ENCODE assay signal across 11 cellular contexts in genomic region chr9:123058834-123059233, GRCh38. TPM values are rescaled to one million over a fixed set of nuclear protein-coding genes. Genes with fewer than 3 reads are reported as not detected.
DNase-seq lines count a peak whose midpoint lies in the region; ATAC-seq and TF ChIP-seq lines count a peak whose summit lies in the region.
"Had no signal": no experiment of that assay in that cellular context is flagged by ENCODE, and none has a peak within 500 bp of the region (broad histone marks: within the 10 kb centered on the region; RNA-seq: fewer than 3 reads in every experiment).

No MANE protein-coding gene starts in this region.

- in situ Hi-C loops in IMR-90 (cut with MboI; ENCODE audit: low sequenced_read_pairs) (no loop called here), brain microvascular endothelial cell (cut with HindIII; ENCODE audit: low pct_ligation_motif_present, low sequenced_read_pairs) (no loop called here)

- peaks cover 7% of the 10 kb centered on the region for H3K36me3 ChIP-seq in IMR-90 (ENCODE audit: control insufficient read depth, insufficient read depth, low read length)
- peaks cover 5% of the 10 kb centered on the region for H3K36me3 ChIP-seq in brain microvascular endothelial cell (replicated peaks)
- peaks cover 0 to 6% (median 0%) of the 10 kb centered on the region in 3 donors for H3K36me3 ChIP-seq in tibial nerve

- H3K56ac ChIP-seq in IMR-90 (ENCODE audit: extremely low read depth, insufficient read depth, low read length) = no peak overlapping the region

- peaks cover 2 to 21% of the 10 kb centered on the region in 2 experiments; a peak in 2 of 4 replicates for H3K79me1 ChIP-seq in IMR-90 (ENCODE audit: low read depth in 1 of 2, low read length in 2 of 2)

- peak overlapping the region; percentile 55; the same call in 1 of the 2 replicates for H3K18ac ChIP-seq in IMR-90 (ENCODE audit: low read depth, low read length)

- H2AFZ ChIP-seq in IMR-90 (replicated peaks; ENCODE audit: low read length, poor library complexity) = no peak overlapping the region

- peak; percentile 35; the same call in 1 of the 2 replicates for ATAC-seq in IMR-90 (ENCODE audit: low read depth)
- ATAC-seq in left lobe of liver = peak; percentile 40
- no peak for ATAC-seq in activated naive CD4-positive, alpha-beta T cell treated with anti-CD3 and anti-CD28 coated beads, Interleukin-2, amount 50 U/mL, for 72 hours

- CTCF ChIA-PET in IMR-90 (lab: Yijun Ruan, JAX) = no interaction called here

- TF ChIP-seq POLR2A in IMR-90 (IDR thresholded peaks at IDR 0.05; ENCODE audit: low read depth, low read length) = no peak
- TF ChIP-seq POLR2A in tibial nerve (IDR thresholded peaks at IDR 0.05) = no peak

- peak overlapping the region; percentile 91 for H3K14ac ChIP-seq in IMR-90 (replicated peaks; ENCODE audit: low read depth, low read length)

- peak overlapping the region; percentile 50; the same call in 1 of the 2 replicates for H4K91ac ChIP-seq in IMR-90 (ENCODE audit: insufficient read depth, low read depth, low read length)

- H3K9me1 ChIP-seq in IMR-90 (ENCODE audit: insufficient read depth, low read length) = peaks cover 7% of the 10 kb centered on the region

- peak overlapping the region; percentile 44; the same call in 1 of the 2 replicates for H4K5ac ChIP-seq in IMR-90 (ENCODE audit: low read depth, low read length)

- H2AK9ac ChIP-seq in IMR-90 (replicated peaks; ENCODE audit: low read depth, low read length, poor library complexity) = no peak overlapping the region

- no peaks in the 10 kb centered on the region for H3K36me3 Mint-ChIP-seq in activated naive CD4-positive, alpha-beta T cell treated with anti-CD3 and anti-CD28 coated beads, Interleukin-2, amount 50 U/mL, for 72 hours

- H3K4me3 ChIP-seq in IMR-90 (ENCODE audit: insufficient read depth, low read depth, low read length) = no peak overlapping the region
- no peak overlapping the region for H3K4me3 ChIP-seq in brain microvascular endothelial cell (ENCODE audit: low read depth, low read length)
- no peak overlapping the region for H3K4me3 ChIP-seq in tibial nerve
- H3K4me3 ChIP-seq: esophagus muscularis mucosa had no signal

- intact Hi-C loops in IMR-90 (cut with micrococcal nuclease) = no loop called here

- BruUV-seq in IMR-90 (replicated peaks; lab: Mats Ljungman, UMichigan) = no TSS peak

- H3K4me2 ChIP-seq in IMR-90 (ENCODE audit: low read depth, low read length) = no peak overlapping the region

- H3K4me1 ChIP-seq in IMR-90 (ENCODE audit: control insufficient read depth, insufficient read depth, low read length) = peaks cover 11% of the 10 kb centered on the region
- peaks cover 0 to 11% (median 0%) of the 10 kb centered on the region in 4 donors for H3K4me1 ChIP-seq in tibial nerve

- H3K27ac ChIP-seq in IMR-90 (ENCODE audit: insufficient read depth, low read length) (no peak overlapping the region), brain microvascular endothelial cell (no peak overlapping the region), tibial nerve (peak overlapping the region in 1 of 4 donors; percentile 11)
- H3K27ac ChIP-seq: esophagus muscularis mucosa had no signal

- H3K9me3 Mint-ChIP-seq in activated naive CD4-positive, alpha-beta T cell treated with anti-CD3 and anti-CD28 coated beads, Interleukin-2, amount 50 U/mL, for 72 hours = no peaks in the 10 kb centered on the region
- H3K9me3 Mint-ChIP-seq: naive B cell had no signal

- no peak overlapping the region for H3K27ac Mint-ChIP-seq in activated naive CD4-positive, alpha-beta T cell treated with anti-CD3 and anti-CD28 coated beads, Interleukin-2, amount 50 U/mL, for 72 hours

- H2BK20ac ChIP-seq in IMR-90 (ENCODE audit: low read depth, low read length) = no peak overlapping the region

- dilution Hi-C loops in IMR-90 (cut with HindIII; ENCODE audit: low sequenced_read_pairs, unreplicated experiment) = no loop called here

- peaks cover 3% of the 10 kb centered on the region; the same call in 1 of the 2 replicates for H4K20me1 ChIP-seq in IMR-90 (ENCODE audit: insufficient read depth, low read length)

- no peak overlapping the region; the same call in 1 of the 2 replicates for H2BK120ac ChIP-seq in IMR-90 (ENCODE audit: low read depth, low read length)

- TF ChIP-seq CTCF in IMR-90 (conservative IDR thresholded peaks at IDR 0.05; ENCODE audit: low read depth, low read length) (no peak), brain microvascular endothelial cell (IDR thresholded peaks at IDR 0.05; ENCODE audit: low read depth, low read length, missing control alignments) (no peak), tibial nerve (IDR thresholded peaks at IDR 0.05) (no peak)

- H4K8ac ChIP-seq in IMR-90 (ENCODE audit: low read depth in 2 of 2, low read length in 2 of 2) = peak overlapping the region in 1 of 2 experiments; percentile 50; a peak in 1 of 4 replicates

- POLR2A ChIA-PET in IMR-90 (lab: Charles Lee; ENCODE audit: unreplicated experiment) = no interaction called here

- no peak for TF ChIP-seq RAD21 in IMR-90 (IDR thresholded peaks at IDR 0.05; ENCODE audit: low read length)

- TF ChIP-seq EP300 in tibial nerve (IDR thresholded peaks at IDR 0.05) = peak; percentile 17 to 58

- no peak overlapping the region for H3K9ac ChIP-seq in IMR-90 (ENCODE audit: low read depth, low read length)

- H2AK5ac ChIP-seq in IMR-90 (ENCODE audit: low read depth, low read length) = no peak overlapping the region

- no CpG with 5 or more reads among the region's 1 CpG for WGBS in IMR-90 (ENCODE audit: extremely low coverage in 2 of 2, insufficient read length in 1 of 2), 2 experiments
- 71 to 73% methylated on average over 1 of the region's 1 CpG for WGBS in tibial nerve, 2 donors

- no peak overlapping the region for H2BK15ac ChIP-seq in IMR-90 (ENCODE audit: low read depth, low read length)

- H2BK5ac ChIP-seq in IMR-90 (ENCODE audit: low read depth, low read length, poor library complexity, severe bottlenecking) = no peak overlapping the region

- no peaks in the 10 kb centered on the region for H3K9me3 ChIP-seq in IMR-90 (ENCODE audit: control insufficient read depth, insufficient read depth, low read length)
- no peaks in the 10 kb centered on the region for H3K9me3 ChIP-seq in tibial nerve
- H3K9me3 ChIP-seq: esophagus muscularis mucosa had no signal

- 0 out of 2 replicates have a peak overlapping the region, but pooled peaks have one; percentile 29 for H3K4ac ChIP-seq in IMR-90 (ENCODE audit: low read depth, low read length)

- H3K23ac ChIP-seq in IMR-90 (ENCODE audit: low read depth, low read length) = peak overlapping the region; percentile 77; the same call in 1 of the 2 replicates

- peak; percentile 65 for DNase-seq in IMR-90
- peak; percentile 43 for DNase-seq in brain microvascular endothelial cell
- no peak for DNase-seq in left lobe of liver (ENCODE audit: low spot score)
- DNase-seq in tibial nerve (ENCODE audit: low spot score in 2 of 2) = no peak
- no peak for DNase-seq in retina
- no peak for DNase-seq in islet precursor cell
- DNase-seq in activated naive CD4-positive, alpha-beta T cell treated with anti-CD3 and anti-CD28 coated beads, Interleukin-2, amount 50 U/mL, for 72 hours (ENCODE audit: low spot score in 2 of 2) = no peak
- DNase-seq: naive B cell, NCI-H1048, right cardiac atrium had no signal

- no peaks in the 10 kb centered on the region for H3K27me3 ChIP-seq in IMR-90 (ENCODE audit: control insufficient read depth, insufficient read depth, low read length)
- no peaks in the 10 kb centered on the region for H3K27me3 ChIP-seq in brain microvascular endothelial cell (replicated peaks)
- H3K27me3 ChIP-seq in tibial nerve = no peaks in the 10 kb centered on the region
- H3K27me3 ChIP-seq: esophagus muscularis mucosa had no signal

TF ChIP-seq in IMR-90, 13 proteins besides CTCF, POLR2A, EP300 and RAD21:
- TF ChIP-seq BHLHE40 (IDR thresholded peaks at IDR 0.05; ENCODE audit: low read depth, low read length) (no peak), NFE2L2 (IDR thresholded peaks at IDR 0.05; ENCODE audit: low read depth, low read length) (no peak), RCOR1 (IDR thresholded peaks at IDR 0.05; ENCODE audit: insufficient replicate concordance, low read length) (no peak), CEBPB (IDR thresholded peaks at IDR 0.05; ENCODE audit: low read depth, low read length) (no peak), RFX5 (IDR thresholded peaks at IDR 0.05; ENCODE audit: low read depth, low read length) (no peak), SMC3 (IDR thresholded peaks at IDR 0.05; ENCODE audit: low read depth, low read length) (no peak), MAFK (IDR thresholded peaks at IDR 0.05; ENCODE audit: low read depth, low read length) (no peak), CHD1 (IDR thresholded peaks at IDR 0.05; ENCODE audit: low read depth, low read length) (no peak)
- TF ChIP-seq, protein P1, sequence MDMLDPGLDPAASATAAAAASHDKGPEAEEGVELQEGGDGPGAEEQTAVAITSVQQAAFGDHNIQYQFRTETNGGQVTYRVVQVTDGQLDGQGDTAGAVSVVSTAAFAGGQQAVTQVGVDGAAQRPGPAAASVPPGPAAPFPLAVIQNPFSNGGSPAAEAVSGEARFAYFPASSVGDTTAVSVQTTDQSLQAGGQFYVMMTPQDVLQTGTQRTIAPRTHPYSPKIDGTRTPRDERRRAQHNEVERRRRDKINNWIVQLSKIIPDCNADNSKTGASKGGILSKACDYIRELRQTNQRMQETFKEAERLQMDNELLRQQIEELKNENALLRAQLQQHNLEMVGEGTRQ (IDR thresholded peaks at IDR 0.05; ENCODE audit: low read depth, low read length) = no peak

RNA-seq across cellular contexts. Expression of gene GPR21, which starts 25.4 kb away (rescaled TPM):
- total RNA-seq in IMR-90 (2012; rRNA removed) (0.28 and 0.90 TPM in 2 replicates), left lobe of liver (0.55 TPM), tibial nerve (1 to 10 TPM in 2 of 4 donors, under 1 TPM in 1, not detected in 1; 0.98 to 4.4 (median 3.9) TPM)
- polyA plus RNA-seq in IMR-90 (2012; rRNA removed) = not detected in 2 replicates
- polyA plus RNA-seq in IMR-90 (2012; cell fraction: cytosol; rRNA removed) = 0.11 TPM in 1 of 2 replicates, not detected in the other
- 0.22 and 0.58 TPM in 2 replicates for polyA plus RNA-seq in IMR-90 (2012; cell fraction: nucleus; rRNA removed; ENCODE audit: low replicate concordance)
- 1 to 10 TPM in 1 of 2 donors, under 1 TPM in 1; 0.23 to 1.7 TPM for total RNA-seq in activated naive CD4-positive, alpha-beta T cell treated with anti-CD3 and anti-CD28 coated beads, Interleukin-2, amount 50 U/mL, for 72 hours

Comparison
In these comparisons a context has a peak if more than half of its experiments do, and no peak if none do; other contexts are left out.
1. ATAC-seq: peak in IMR-90 (single experiment) and left lobe of liver (single experiment); none in activated naive CD4-positive, alpha-beta T cell treated with anti-CD3 and anti-CD28 coated beads, Interleukin-2, amount 50 U/mL, for 72 hours (0 of 2).
2. DNase-seq: peak in IMR-90 (single experiment) and brain microvascular endothelial cell (single experiment); none in left lobe of liver (single experiment), tibial nerve (0 of 2), retina (single experiment), islet precursor cell (single experiment) and activated naive CD4-positive, alpha-beta T cell treated with anti-CD3 and anti-CD28 coated beads, Interleukin-2, amount 50 U/mL, for 72 hours (0 of 2).